In genomic region chr2:233538741-233539140, GRCh38 we compare ENCODE assay signal across 25 cellular contexts.
"Had no signal": no experiment of that assay in that cellular context is flagged by ENCODE, and none has a peak within 500 bp of the region (broad histone marks: within the 10 kb centered on the region; RNA-seq: fewer than 3 reads in every experiment).

No MANE protein-coding gene starts in this region.

- H3K27ac Mint-ChIP-seq: dendritic cell treated with granulocyte-macrophage colony-stimulating factor and Interleukin-4, amounts not matched to agents 40 ng/mL and 50 ng/mL, for 4 days; effector memory CD8-positive, alpha-beta T cell; endodermal cell had no signal

- H3K36me3 ChIP-seq: colonic mucosa had no signal

- H3K4me3 Mint-ChIP-seq: dendritic cell treated with granulocyte-macrophage colony-stimulating factor and Interleukin-4, amounts not matched to agents 40 ng/mL and 50 ng/mL, for 4 days; effector memory CD8-positive, alpha-beta T cell; endodermal cell had no signal

- H3K27me3 Mint-ChIP-seq: dendritic cell treated with granulocyte-macrophage colony-stimulating factor and Interleukin-4, amounts not matched to agents 40 ng/mL and 50 ng/mL, for 4 days; effector memory CD8-positive, alpha-beta T cell had no signal

- H3K27me3 ChIP-seq: colonic mucosa, dorsolateral prefrontal cortex, esophagus muscularis mucosa, esophagus squamous epithelium, foreskin keratinocyte, gastrocnemius medialis, gastroesophageal sphincter, heart left ventricle, heart right ventricle had no signal

- H3K27ac ChIP-seq: colonic mucosa, coronary artery, dorsolateral prefrontal cortex, epithelial cell of prostate, esophagus muscularis mucosa, esophagus squamous epithelium, foreskin keratinocyte, gastrocnemius medialis, gastroesophageal sphincter, heart left ventricle, heart right ventricle had no signal

- H3K9me3 Mint-ChIP-seq: dendritic cell treated with granulocyte-macrophage colony-stimulating factor and Interleukin-4, amounts not matched to agents 40 ng/mL and 50 ng/mL, for 4 days; effector memory CD8-positive, alpha-beta T cell; endodermal cell had no signal

- H3K4me3 ChIP-seq: colonic mucosa, coronary artery, dorsolateral prefrontal cortex, esophagus muscularis mucosa, esophagus squamous epithelium, gastrocnemius medialis, gastroesophageal sphincter, heart left ventricle, heart right ventricle had no signal

- DNase-seq: colonic mucosa; cortex of kidney; dermis blood vessel endothelial cell; dorsolateral prefrontal cortex; effector CD4-positive, alpha-beta T cell; effector CD8-positive, alpha-beta T cell; effector memory CD4-positive, alpha-beta T cell; effector memory CD8-positive, alpha-beta T cell; endodermal cell; erythroblast; esophagus squamous epithelium; foreskin fibroblast; foreskin keratinocyte; foreskin melanocyte; gastrocnemius medialis; glutamatergic neuron; head of caudate nucleus; heart left ventricle; heart right ventricle had no signal

- H3K4me1 ChIP-seq: esophagus muscularis mucosa, esophagus squamous epithelium, foreskin keratinocyte, gastrocnemius medialis, gastroesophageal sphincter, heart left ventricle, heart right ventricle had no signal

- ATAC-seq: effector memory CD8-positive, alpha-beta T cell; esophagus mucosa; foreskin keratinocyte; gastrocnemius medialis; gastroesophageal sphincter; heart left ventricle; heart right ventricle had no signal

- H3K9me3 ChIP-seq: colonic mucosa, esophagus muscularis mucosa, esophagus squamous epithelium, gastrocnemius medialis, gastroesophageal sphincter, heart left ventricle, heart right ventricle had no signal
